Comparison of ENCODE assay signal across 22 cellular contexts in genomic region chr12:45276154-45276553, GRCh38.
DNase-seq lines count a peak whose midpoint lies in the region; ATAC-seq, FAIRE-seq and TF ChIP-seq lines count a peak whose summit lies in the region.
"Had no signal": no experiment of that assay in that cellular context is flagged by ENCODE, and none has a peak within 500 bp of the region (broad histone marks: within the 10 kb centered on the region; RNA-seq: fewer than 3 reads in every experiment).

No MANE protein-coding gene starts in this region.

- WGBS in HepG2 (ENCODE audit: low lambda C conversion rate): 51% methylated on average over 3 of the region's 3 CpGs
- 66% methylated on average over 3 of the region's 3 CpGs for WGBS in smooth muscle cell (ENCODE audit: low lambda C conversion rate)

- CTCF ChIA-PET in HepG2 (lab: Yijun Ruan, JAX; ENCODE audit: low intra/inter-chr PET ratio, low total read pairs): no interaction called here

- H3K27ac ChIP-seq in ascending aorta (peak overlapping the region; percentile 75 to 87), HepG2 (ENCODE audit: extremely low read length, insufficient read depth, low read length) (no peak overlapping the region), smooth muscle cell (ENCODE audit: low read depth) (peak overlapping the region; percentile 9), MM.1S (ENCODE audit: low read length) (no peak overlapping the region), right atrium auricular region (no peak overlapping the region), breast epithelium (no peak overlapping the region)
- H3K27ac ChIP-seq: C4-2B, HL-60 had no signal

- H3K27me3 ChIP-seq in ascending aorta (no peaks in the 10 kb centered on the region), HepG2 (ENCODE audit: control insufficient read depth in 1 of 2, insufficient read depth in 2 of 2, low read length in 2 of 2) (no peaks in the 10 kb centered on the region), smooth muscle cell (ENCODE audit: low read depth) (no peaks in the 10 kb centered on the region), MM.1S (replicated peaks; ENCODE audit: insufficient read depth, low read length) (no peaks in the 10 kb centered on the region), right atrium auricular region (no peaks in the 10 kb centered on the region), breast epithelium (no peaks in the 10 kb centered on the region)

- no peak for TF ChIP-seq CTCF in ascending aorta (IDR thresholded peaks at IDR 0.05)
- TF ChIP-seq CTCF in HepG2 (CRISPR knock-in tag; IDR thresholded peaks at IDR 0.05): no peak
- TF ChIP-seq CTCF in smooth muscle cell (IDR thresholded peaks at IDR 0.05; ENCODE audit: borderline replicate concordance, insufficient read depth, poor library complexity, severe bottlenecking): no peak
- TF ChIP-seq CTCF in MM.1S (IDR thresholded peaks at IDR 0.05; ENCODE audit: low read length): no peak
- no peak for TF ChIP-seq CTCF in right atrium auricular region (IDR thresholded peaks at IDR 0.05)
- no peak for TF ChIP-seq CTCF in breast epithelium (IDR thresholded peaks at IDR 0.05)

- no peaks in the 10 kb centered on the region for H4K20me1 ChIP-seq in HepG2 (ENCODE audit: insufficient read depth, low read length)
- H4K20me1 ChIP-seq in smooth muscle cell (ENCODE audit: low read depth): peaks cover 40% of the 10 kb centered on the region
- H4K20me1 ChIP-seq in MM.1S (ENCODE audit: insufficient read depth, low read length): 0 out of 2 replicates have a peak, but pooled peaks cover 4% of the 10 kb centered on the region

- no peaks in the 10 kb centered on the region for H3F3A ChIP-seq in smooth muscle cell (ENCODE audit: low read depth)
- no peaks in the 10 kb centered on the region for H3F3A ChIP-seq in MM.1S (ENCODE audit: insufficient read depth, low read length)

- no TSS peak for BruUV-seq in HepG2 (replicated peaks; lab: Mats Ljungman, UMichigan)

- TF ChIP-seq EP300 in HepG2 (IDR thresholded peaks at IDR 0.05; ENCODE audit: low read depth in 2 of 2, low read length in 2 of 2) (no peak), HepG2 (CRISPR knock-in tag; IDR thresholded peaks at IDR 0.05; ENCODE audit: borderline replicate concordance) (no peak)

- in situ Hi-C loops in HepG2 (cut with HindIII; ENCODE audit: extremely low pct_ligation_motif_present, low pct_unique_long_range_greater_than_20kb): no loop called here

- H3K4me1 ChIP-seq in ascending aorta (peaks cover 12 to 66% of the 10 kb centered on the region in 2 donors), HepG2 (ENCODE audit: insufficient read depth, low read length) (peaks cover 34% of the 10 kb centered on the region), smooth muscle cell (ENCODE audit: low read depth) (peaks cover 2% of the 10 kb centered on the region), MM.1S (ENCODE audit: low read length) (peaks cover 13% of the 10 kb centered on the region; the same call in 1 of the 2 replicates), right atrium auricular region (peaks cover 0 to 45% of the 10 kb centered on the region in 2 donors), breast epithelium (no peaks in the 10 kb centered on the region)
- H3K4me1 ChIP-seq: HAP-1 had no signal

- no peak for FAIRE-seq in HepG2 (lab: Jason Lieb, UNC)
- FAIRE-seq: A204.1, GM12892, GM18507, H1 had no signal

- H3K4me2 ChIP-seq in HepG2 (ENCODE audit: low read depth, low read length): no peak overlapping the region
- no peak overlapping the region for H3K4me2 ChIP-seq in smooth muscle cell
- no peak overlapping the region for H3K4me2 ChIP-seq in MM.1S (ENCODE audit: low read depth, low read length)

- H2AFZ ChIP-seq in HepG2 (ENCODE audit: low read length) (no peak overlapping the region), smooth muscle cell (ENCODE audit: low read depth) (no peak overlapping the region), MM.1S (ENCODE audit: low read length) (no peak overlapping the region)

- ATAC-seq in HepG2: peak; percentile 50; the same call in 2 of the 3 replicates

- DNase-seq in ascending aorta (ENCODE audit: low spot score in 2 of 2): no peak
- no peak for DNase-seq in HepG2 (ENCODE audit: low spot score)
- DNase-seq in smooth muscle cell (lab: John Stamatoyannopoulos, UW; ENCODE audit: unreplicated experiment): no peak
- DNase-seq in MM.1S: no peak
- no peak for DNase-seq in right atrium auricular region (ENCODE audit: low spot score)
- DNase-seq in stimulated activated CD4-positive, alpha-beta T cell treated with anti-CD3 and anti-CD28 coated beads, Interleukin-4, amount 100 ng/mL, for 4 hours: no peak
- DNase-seq in breast epithelium (ENCODE audit: low spot score in 2 of 2): no peak
- DNase-seq: ACHN; AML-193; Caco-2; CD4-positive, alpha-beta T cell; DMS153; DMS79; GDM1; KBM-7 had no signal

- POLR2A ChIA-PET in HepG2 (lab: Yijun Ruan, JAX): no interaction called here

- H3K79me2 ChIP-seq in HepG2 (ENCODE audit: insufficient read depth, low read length) (peaks cover 7% of the 10 kb centered on the region), smooth muscle cell (ENCODE audit: low read depth) (peaks cover 90% of the 10 kb centered on the region), MM.1S (ENCODE audit: low read length) (peaks cover 66% of the 10 kb centered on the region)

- no peak for TF ChIP-seq RAD21 in HepG2 (CRISPR knock-in tag; IDR thresholded peaks at IDR 0.05)

- no peaks in the 10 kb centered on the region for H3K9me2 ChIP-seq in MM.1S (replicated peaks; ENCODE audit: insufficient read depth, low read length)

- H3K9me3 ChIP-seq in ascending aorta (no peaks in the 10 kb centered on the region), HepG2 (ENCODE audit: low read length) (no peaks in the 10 kb centered on the region), smooth muscle cell (replicated peaks; ENCODE audit: low read depth) (no peaks in the 10 kb centered on the region), MM.1S (replicated peaks; ENCODE audit: insufficient read depth, low read length) (no peaks in the 10 kb centered on the region), right atrium auricular region (no peaks in the 10 kb centered on the region), breast epithelium (no peaks in the 10 kb centered on the region)
- H3K9me3 ChIP-seq: Caco-2, HAP-1 had no signal

- H3K9ac ChIP-seq in HepG2 (ENCODE audit: insufficient read depth, low read depth, low read length): no peak overlapping the region
- no peak overlapping the region for H3K9ac ChIP-seq in smooth muscle cell (ENCODE audit: low read depth)
- H3K9ac ChIP-seq in MM.1S (ENCODE audit: low read length): no peak overlapping the region

- TF ChIP-seq POLR2A in HepG2 (IDR thresholded peaks at IDR 0.05; ENCODE audit: insufficient read depth in 1 of 2, low read depth in 2 of 2, low read length in 2 of 2) (no peak), breast epithelium (IDR thresholded peaks at IDR 0.05) (no peak)

- H3K4me3 ChIP-seq in ascending aorta (no peak overlapping the region), HepG2 (replicated peaks in 1 of 3; ENCODE audit: insufficient read depth in 1 of 3, low read depth in 2 of 3, low read length in 3 of 3) (no peak overlapping the region), smooth muscle cell (no peak overlapping the region), MM.1S (ENCODE audit: low read length) (no peak overlapping the region), right atrium auricular region (no peak overlapping the region), breast epithelium (no peak overlapping the region)
- H3K4me3 ChIP-seq: HAP-1 had no signal

- H3K36me3 ChIP-seq in ascending aorta (no peaks in the 10 kb centered on the region), HepG2 (replicated peaks in 1 of 2; ENCODE audit: control insufficient read depth in 1 of 2, insufficient read depth in 2 of 2, low read length in 2 of 2) (peaks cover 1 to 2% of the 10 kb centered on the region in 2 experiments; a peak in 1 of 5 replicates), smooth muscle cell (ENCODE audit: low read depth) (no peaks in the 10 kb centered on the region), MM.1S (replicated peaks; ENCODE audit: insufficient read depth, low read length) (0 out of 2 replicates have a peak, but pooled peaks cover 3% of the 10 kb centered on the region), right atrium auricular region (no peaks in the 10 kb centered on the region), breast epithelium (no peaks in the 10 kb centered on the region)
- H3K36me3 ChIP-seq: HAP-1 had no signal

- intact Hi-C loops in ascending aorta (cut with DNase I) (loop anchor here (10.0 kb wide), 1 partner anchor 449 kb away; the partner anchor contains the start of gene ARID2), HepG2 (cut with micrococcal nuclease; ENCODE audit: unreplicated experiment) (no loop called here), breast epithelium (cut with DNase I; ENCODE audit: low total_unique reads) (no loop called here)

TF ChIP-seq in HepG2, 621 proteins besides CTCF, POLR2A, EP300 and RAD21 (continues in another document):
- TF ChIP-seq FOXO4 (CRISPR knock-in tag; conservative IDR thresholded peaks at IDR 0.05) (no peak), FOXP4 (CRISPR knock-in tag; IDR thresholded peaks at IDR 0.05) (0 out of 2 replicates have a peak, but pooled peaks have one; percentile 23), GTF3A (CRISPR knock-in tag; conservative IDR thresholded peaks at IDR 0.05) (no peak), TAF15 (IDR thresholded peaks at IDR 0.05; ENCODE audit: low read depth, low read length, poor library complexity, severe bottlenecking) (no peak)

Comparison
In these comparisons a context has a peak if more than half of its experiments do, and no peak if none do; other contexts are left out.
1. H3K27ac ChIP-seq: peak in ascending aorta (2 of 2) and smooth muscle cell (single experiment); none in HepG2 (single experiment), MM.1S (single experiment), right atrium auricular region (0 of 2) and breast epithelium (0 of 2).